ENCODE assay signal across 27 cellular contexts in the genomic region with DNA sequence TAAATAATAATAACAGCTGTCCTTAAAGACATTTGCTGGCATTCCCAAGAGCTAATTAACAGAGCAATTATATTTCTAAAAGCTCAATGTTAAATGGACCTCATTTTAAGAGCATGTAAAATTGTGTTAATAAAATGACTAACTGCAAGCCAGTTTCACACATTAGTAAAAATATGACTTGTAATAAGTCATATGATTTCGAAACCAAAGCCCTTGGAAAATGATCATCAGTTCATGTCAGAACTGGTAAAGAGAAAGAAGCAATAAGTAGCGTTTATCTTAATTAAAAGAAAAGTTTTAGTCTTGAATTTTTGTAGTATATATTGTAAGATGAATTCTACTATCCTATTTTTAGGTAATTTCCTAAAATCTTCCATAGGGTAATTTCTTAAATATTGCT.
"Had no signal": no experiment of that assay in that cellular context is flagged by ENCODE, and none has a peak within 500 bp of the region (broad histone marks: within the 10 kb centered on the region; RNA-seq: fewer than 3 reads in every experiment).

No MANE protein-coding gene starts in this region.

- H3K4me3 Mint-ChIP-seq: memory B cell; naive thymus-derived CD4-positive, alpha-beta T cell had no signal

- FAIRE-seq: colon, endothelial cell of umbilical vein, islet of Langerhans, keratinocyte had no signal

- H3K9me3 Mint-ChIP-seq: memory B cell had no signal

- H3K27me3 ChIP-seq: dorsolateral prefrontal cortex, esophagus squamous epithelium, gastrocnemius medialis, heart right ventricle, left lung had no signal

- H3K27me3 Mint-ChIP-seq: memory B cell; naive thymus-derived CD4-positive, alpha-beta T cell had no signal

- H3K36me3 ChIP-seq: esophagus squamous epithelium, gastrocnemius medialis, heart right ventricle, left lung, lower lobe of right lung had no signal

- H3K9me3 ChIP-seq: esophagus squamous epithelium, gastrocnemius medialis, heart right ventricle, left lung, lower lobe of right lung had no signal

- H3K4me1 Mint-ChIP-seq: memory B cell; naive thymus-derived CD4-positive, alpha-beta T cell had no signal

- H3K4me1 ChIP-seq: esophagus squamous epithelium, gastrocnemius medialis, left lung, lower lobe of right lung had no signal

- H3K4me3 ChIP-seq: coronary artery, dorsolateral prefrontal cortex, esophagus squamous epithelium, gastrocnemius medialis, heart right ventricle, left lung, lower lobe of right lung had no signal

- H3K27ac ChIP-seq: coronary artery, dorsolateral prefrontal cortex, epithelial cell of prostate, esophagus squamous epithelium, gastrocnemius medialis, heart right ventricle, left lung, lower lobe of right lung had no signal

- H3K36me3 Mint-ChIP-seq: memory B cell; naive thymus-derived CD4-positive, alpha-beta T cell had no signal

- H3K27ac Mint-ChIP-seq: memory B cell; naive thymus-derived CD4-positive, alpha-beta T cell had no signal

- DNase-seq: dermis blood vessel endothelial cell; dorsolateral prefrontal cortex; effector CD4-positive, alpha-beta T cell; effector memory CD4-positive, alpha-beta T cell; erythroblast; esophagus squamous epithelium; foreskin fibroblast; foreskin melanocyte; gastrocnemius medialis; glutamatergic neuron; head of caudate nucleus; heart right ventricle; hippocampal formation; left cardiac atrium; left lung; left ventricle myocardium superior; lower lobe of right lung; mesendoderm; midbrain; naive thymus-derived CD4-positive, alpha-beta T cell had no signal
